Comparison of ENCODE assay signal across 1 cellular context in the genomic region with DNA sequence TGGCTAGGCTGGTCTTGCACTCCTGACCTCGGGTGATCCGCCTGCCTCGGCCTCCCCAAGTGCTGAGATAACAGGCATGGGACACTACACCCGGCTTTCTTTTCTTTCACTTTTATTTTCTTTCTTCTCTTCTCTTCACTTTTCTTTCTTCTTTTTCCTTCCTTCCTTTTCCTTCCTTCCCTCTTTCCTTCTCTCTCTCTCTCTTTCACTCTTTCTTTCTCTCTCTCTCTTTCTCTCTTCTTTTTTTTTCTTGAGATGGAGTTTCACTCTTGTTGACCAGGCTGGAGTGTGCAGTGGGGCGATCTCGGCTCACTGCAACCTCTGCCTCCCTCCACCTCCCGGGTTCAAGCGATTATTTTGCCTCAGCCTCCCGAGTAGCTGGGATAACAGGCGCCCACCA.
TF ChIP-seq lines count a peak whose summit lies in the region.

No MANE protein-coding gene starts in this region.

TF ChIP-seq in SK-N-SH treated with all-trans-retinoic acid at 6 μM for 48 hours, 23 proteins besides CTCF, POLR2A, EP300 and RAD21 (continued from another document):
- TF ChIP-seq, protein P1, sequence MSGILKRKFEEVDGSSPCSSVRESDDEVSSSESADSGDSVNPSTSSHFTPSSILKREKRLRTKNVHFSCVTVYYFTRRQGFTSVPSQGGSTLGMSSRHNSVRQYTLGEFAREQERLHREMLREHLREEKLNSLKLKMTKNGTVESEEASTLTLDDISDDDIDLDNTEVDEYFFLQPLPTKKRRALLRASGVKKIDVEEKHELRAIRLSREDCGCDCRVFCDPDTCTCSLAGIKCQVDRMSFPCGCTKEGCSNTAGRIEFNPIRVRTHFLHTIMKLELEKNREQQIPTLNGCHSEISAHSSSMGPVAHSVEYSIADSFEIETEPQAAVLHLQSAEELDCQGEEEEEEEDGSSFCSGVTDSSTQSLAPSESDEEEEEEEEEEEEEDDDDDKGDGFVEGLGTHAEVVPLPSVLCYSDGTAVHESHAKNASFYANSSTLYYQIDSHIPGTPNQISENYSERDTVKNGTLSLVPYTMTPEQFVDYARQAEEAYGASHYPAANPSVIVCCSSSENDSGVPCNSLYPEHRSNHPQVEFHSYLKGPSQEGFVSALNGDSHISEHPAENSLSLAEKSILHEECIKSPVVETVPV (CRISPR knock-in tag; IDR thresholded peaks at IDR 0.05) = no peak
- TF ChIP-seq RARB (CRISPR knock-in tag; IDR thresholded peaks at IDR 0.05) = no peak
- TF ChIP-seq BACH2 (CRISPR knock-in tag; IDR thresholded peaks at IDR 0.05; ENCODE audit: borderline replicate concordance) = no peak
- TF ChIP-seq SNAI2 (CRISPR knock-in tag; IDR thresholded peaks at IDR 0.05) = no peak
- no peak for TF ChIP-seq ZFP3 (CRISPR knock-in tag; IDR thresholded peaks at IDR 0.05)
- TF ChIP-seq ZNF565 (CRISPR knock-in tag; conservative IDR thresholded peaks at IDR 0.05; ENCODE audit: low read depth) = no peak
- TF ChIP-seq ESRRG (CRISPR knock-in tag; IDR thresholded peaks at IDR 0.05) = no peak
